ENCODE assay signal across 29 cellular contexts in the genomic region with DNA sequence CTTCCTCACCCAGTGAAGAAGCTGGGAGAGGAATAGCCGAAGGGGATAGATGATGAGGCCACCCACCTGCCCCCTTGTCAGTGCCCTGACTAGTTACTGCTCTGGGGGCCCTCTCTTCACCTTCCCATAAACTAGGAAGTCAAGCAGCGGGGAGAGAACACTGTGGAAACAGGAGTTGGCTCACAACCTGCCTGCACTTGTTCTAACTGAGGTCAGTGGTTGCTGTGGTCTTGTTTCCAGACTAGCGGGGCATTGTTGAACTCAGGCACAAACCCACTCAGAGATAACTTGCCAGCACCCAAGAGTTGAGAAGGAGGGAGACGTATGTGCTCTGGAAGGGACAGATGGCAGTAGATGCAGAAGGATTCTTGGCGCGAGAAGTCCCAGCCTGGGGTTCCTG. TPM values are rescaled to one million over a fixed set of nuclear protein-coding genes. Genes with fewer than 3 reads are reported as not detected.
"Had no signal": no experiment of that assay in that cellular context is flagged by ENCODE, and none has a peak within 500 bp of the region (broad histone marks: within the 10 kb centered on the region; RNA-seq: fewer than 3 reads in every experiment).

No MANE protein-coding gene starts in this region.

- H3K9me3 ChIP-seq: esophagus muscularis mucosa, gastrocnemius medialis, right lobe of liver, stomach, suprapubic skin had no signal

- FAIRE-seq: colon, TTC549, urothelium cell line had no signal

- ATAC-seq: activated CD4-positive, alpha-beta T cell treated with anti-CD3 and anti-CD28 coated beads for 36 hours; activated CD8-positive, alpha-beta memory T cell treated with anti-CD3 and anti-CD28 coated beads, Interleukin-2, amount 10 ng/mL, durations not matched to agents 7 days and 5 days; gastrocnemius medialis; left cardiac atrium; right lobe of liver; stimulated activated memory B cell treated with anti-CD40 and anti-IgM and Interleukin-4, amounts not matched to agents 10 μg/mL and 1 μg/mL and 100 μg/mL, for 72 hours had no signal

- H3K4me2 ChIP-seq: smooth muscle cell had no signal

- H3K27me3 ChIP-seq: ascending aorta, esophagus muscularis mucosa, gastrocnemius medialis, right lobe of liver, stomach, tibial nerve had no signal

- H3K27ac ChIP-seq: ascending aorta, esophagus muscularis mucosa, gastrocnemius medialis, right lobe of liver, stomach, suprapubic skin, tibial nerve had no signal

- DNase-seq: activated B cell treated with CpG ODN at 0.5 μM for 24 hours; activated CD4-positive, alpha-beta T cell treated with anti-CD3 and anti-CD28 coated beads for 36 hours; activated CD4-positive, alpha-beta T cell treated with anti-CD3 and anti-CD28 coated beads, Interleukin-2, amount 50 U/mL, for 48 hours; activated CD8-positive, alpha-beta memory T cell treated with anti-CD3 and anti-CD28 coated beads, Interleukin-2, amount 10 ng/mL, durations not matched to agents 7 days and 5 days; activated effector memory CD4-positive, alpha-beta T cell treated with anti-CD3 and anti-CD28 coated beads, Interleukin-2, amount 50 U/mL, for 16 hours; activated naive CD4-positive, alpha-beta T cell treated with anti-CD3 and anti-CD28 coated beads, Interleukin-2, amount 10 ng/mL, durations not matched to agents 7 days and 5 days; activated T-cell treated with anti-CD3 and anti-CD28 coated beads for 4 hours; effector memory CD4-positive, alpha-beta T cell; gastrocnemius medialis; hypothalamus; left cardiac atrium; nephron progenitor cell; occipital lobe; right lobe of liver; stimulated activated CD4-positive, alpha-beta T cell treated with anti-CD3 and anti-CD28 coated beads, Interleukin-15, amount 100 ng/mL, for 24 hours; stomach; T-helper 1 cell had no signal

- H3K4me3 ChIP-seq: ascending aorta, esophagus muscularis mucosa, gastrocnemius medialis, right lobe of liver, smooth muscle cell, stomach, suprapubic skin, tibial nerve had no signal

- H3K4me1 ChIP-seq: ascending aorta, esophagus muscularis mucosa, gastrocnemius medialis, stomach, suprapubic skin, tibial nerve had no signal

- H3K36me3 ChIP-seq: ascending aorta, esophagus muscularis mucosa, gastrocnemius medialis, right lobe of liver, suprapubic skin, tibial nerve had no signal

RNA-seq across cellular contexts. Expression of a gene that starts 53.1 kb away (rescaled TPM):
- total RNA-seq: activated CD4-positive, alpha-beta T cell treated with anti-CD3 and anti-CD28 coated beads for 36 hours; ascending aorta; dermis microvascular lymphatic vessel endothelial cell; esophagus muscularis mucosa; gastrocnemius medialis; left cardiac atrium; mononuclear cell; myocyte; occipital lobe; smooth muscle cell; suprapubic skin; tibial nerve had no signal
- polyA plus RNA-seq: smooth muscle cell had no signal
